ENCODE assay signal across 26 cellular contexts in the genomic region with DNA sequence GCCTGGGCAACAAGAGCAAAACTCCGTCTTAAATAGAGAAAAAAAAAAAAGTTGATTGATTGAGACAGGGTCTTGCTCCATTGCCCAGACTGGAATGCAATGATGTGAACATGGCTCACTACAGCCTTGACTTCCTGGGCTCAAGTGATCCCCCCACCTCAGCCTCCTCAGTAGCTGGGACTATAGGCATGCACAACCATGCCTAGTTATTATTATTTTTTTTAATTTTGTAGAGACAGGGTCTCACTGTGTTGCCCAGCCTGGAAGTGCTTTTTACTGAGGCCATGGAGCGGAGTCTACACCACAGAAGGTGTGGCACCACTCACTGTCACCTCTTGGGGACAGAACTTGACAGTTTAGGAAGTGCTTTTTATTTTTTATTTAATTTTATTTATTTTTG. TPM values are rescaled to one million over a fixed set of nuclear protein-coding genes. Genes with fewer than 3 reads are reported as not detected.
"Had no signal": no experiment of that assay in that cellular context is flagged by ENCODE, and none has a peak within 500 bp of the region (broad histone marks: within the 10 kb centered on the region; RNA-seq: fewer than 3 reads in every experiment).

No MANE protein-coding gene starts in this region.

- H3K4me1 ChIP-seq: neural progenitor cell, parathyroid adenoma, psoas muscle, right lobe of liver, sigmoid colon, stomach, thyroid gland, tibial nerve, upper lobe of left lung, vagina had no signal

- H3K79me2 ChIP-seq: parathyroid adenoma had no signal

- H3K9ac ChIP-seq: neural progenitor cell, parathyroid adenoma had no signal

- H2AFZ ChIP-seq: neural progenitor cell, parathyroid adenoma had no signal

- H3K36me3 ChIP-seq: neural progenitor cell, ovary, right lobe of liver, sigmoid colon, stomach, thoracic aorta, thyroid gland, upper lobe of left lung, vagina had no signal

- H3K27me3 ChIP-seq: neural progenitor cell, ovary, right lobe of liver, sigmoid colon, stomach, thyroid gland, tibial nerve, upper lobe of left lung, vagina had no signal

- H3K27ac ChIP-seq: neural progenitor cell, ovary, parathyroid adenoma, psoas muscle, right lobe of liver, sigmoid colon, stomach, thoracic aorta, thyroid gland, tibial nerve, upper lobe of left lung, vagina had no signal

- ATAC-seq: natural killer cell; psoas muscle; right cardiac atrium; right lobe of liver; stimulated activated naive B cell treated with anti-CD40 and anti-IgM and Interleukin-4, amounts not matched to agents 10 μg/mL and 1 μg/mL and 100 μg/mL, for 72 hours had no signal

- H3K4me3 ChIP-seq: neural progenitor cell, ovary, psoas muscle, right lobe of liver, sigmoid colon, stomach, thoracic aorta, thyroid gland, tibial nerve, upper lobe of left lung, vagina had no signal

- H3K4me2 ChIP-seq: neural progenitor cell had no signal

- FAIRE-seq: small intestine, urothelium cell line had no signal

- H3K9me3 ChIP-seq: ovary, psoas muscle, right lobe of liver, sigmoid colon, stomach, thoracic aorta, thyroid gland, tibial nerve, upper lobe of left lung, vagina had no signal

- DNase-seq: natural killer cell; occipital lobe; ovary; posterior cingulate gyrus; psoas muscle; right cardiac atrium; right lobe of liver; sigmoid colon; small intestine; stimulated activated CD4-positive, alpha-beta T cell treated with anti-CD3 and anti-CD28 coated beads, Interleukin-15, amount 100 ng/mL, for 24 hours; stimulated activated CD4-positive, alpha-beta T cell treated with anti-CD3 and anti-CD28 coated beads, Interleukin-2, amount 100 ng/mL, for 24 hours; stimulated activated CD4-positive, alpha-beta T cell treated with anti-CD3 and anti-CD28 coated beads, Interleukin-2, amount 100 ng/mL, for 48 hours; stimulated activated CD4-positive, alpha-beta T cell treated with anti-CD3 and anti-CD28 coated beads, Interleukin-4, amount 100 ng/mL, for 24 hours; stimulated activated naive B cell treated with anti-CD40 and anti-IgM and Interleukin-4, amounts not matched to agents 10 μg/mL and 1 μg/mL and 100 μg/mL, for 72 hours; stimulated activated naive CD4-positive, alpha-beta T cell treated with Interleukin-2 at 50 U/mL for 16 hours; stomach; thyroid gland; trophoblast cell; upper lobe of left lung had no signal

RNA-seq across cellular contexts. Expression of gene LGALS1, which starts 39.2 kb away (rescaled TPM):
- polyA plus RNA-seq: neural cell had no signal
